Comparison of ENCODE assay signal across 1 cellular context in genomic region chr1:40979241-40980067, GRCh38.
A peak's percentile ranks its signal among the peaks of the same experiment; 100 is the strongest.
TF ChIP-seq lines count a peak whose summit lies in the region.

TSS of gene CTPS1 (plus strand) at chr1:40979696. CDS start at chr1:40983291, 3,595 bp downstream.

TF ChIP-seq in HepG2, 621 proteins besides CTCF, POLR2A, EP300 and RAD21 (continued from another document and continues in another):
- TF ChIP-seq ATF5 (CRISPR knock-in tag; IDR thresholded peaks at IDR 0.05; ENCODE audit: low read depth) (no peak), RFXAP (CRISPR knock-in tag; IDR thresholded peaks at IDR 0.05; ENCODE audit: borderline replicate concordance) (no peak), RNF219 (CRISPR knock-in tag; IDR thresholded peaks at IDR 0.05) (no peak), CSRNP2 (CRISPR knock-in tag; conservative IDR thresholded peaks at IDR 0.05; ENCODE audit: low read depth) (no peak), CBX5 (CRISPR knock-in tag; IDR thresholded peaks at IDR 0.05; ENCODE audit: borderline replicate concordance) (no peak), PRPF4 (IDR thresholded peaks at IDR 0.05; ENCODE audit: low read depth, low read length, poor library complexity, severe bottlenecking) (no peak), ATF4 (CRISPR knock-in tag; IDR thresholded peaks at IDR 0.05) (peak in 1 of 2 experiments; percentile 41; a peak in 1 of 4 replicates), ZBTB1 (CRISPR knock-in tag; IDR thresholded peaks at IDR 0.05; ENCODE audit: borderline replicate concordance) (no peak), HNF1A (IDR thresholded peaks at IDR 0.05; ENCODE audit: low read depth) (no peak), HNF1A (CRISPR knock-in tag; IDR thresholded peaks at IDR 0.05; ENCODE audit: borderline replicate concordance) (0 out of 2 replicates have a peak, but pooled peaks have one; percentile 45), ZMYM4 (CRISPR knock-in tag; IDR thresholded peaks at IDR 0.05) (peak; percentile 73), MED8 (CRISPR knock-in tag; IDR thresholded peaks at IDR 0.05; ENCODE audit: insufficient replicate concordance) (no peak), MXI1 (IDR thresholded peaks at IDR 0.05; ENCODE audit: borderline replicate concordance, low read depth, low read length) (peak; percentile 75; the same call in 1 of the 3 replicates), SIX4 (CRISPR knock-in tag; IDR thresholded peaks at IDR 0.05) (no peak), GPBP1L1 (CRISPR knock-in tag; IDR thresholded peaks at IDR 0.05) (no peak), TCF12 (IDR thresholded peaks at IDR 0.05) (no peak), TCF12 (CRISPR knock-in tag; IDR thresholded peaks at IDR 0.05) (peak; percentile 65; the same call in 1 of the 2 replicates), ZSCAN20 (CRISPR knock-in tag; IDR thresholded peaks at IDR 0.05; ENCODE audit: borderline replicate concordance) (no peak), ELF4 (CRISPR knock-in tag; IDR thresholded peaks at IDR 0.05; ENCODE audit: borderline replicate concordance) (0 out of 2 replicates have a peak, but pooled peaks have one; percentile 59), TOE1 (CRISPR knock-in tag; IDR thresholded peaks at IDR 0.05) (no peak), STAT5B (CRISPR knock-in tag; IDR thresholded peaks at IDR 0.05) (no peak), NCOR1 (IDR thresholded peaks at IDR 0.05; ENCODE audit: borderline replicate concordance, low read length) (no peak), CAMTA2 (CRISPR knock-in tag; IDR thresholded peaks at IDR 0.05; ENCODE audit: borderline replicate concordance) (no peak), AGO2 (optimal IDR thresholded peaks at IDR 0.05; ENCODE audit: low read depth, low read length) (no peak), ZNF33A (CRISPR knock-in tag; IDR thresholded peaks at IDR 0.05; ENCODE audit: borderline replicate concordance) (no peak), ZNF644 (CRISPR knock-in tag; IDR thresholded peaks at IDR 0.05; ENCODE audit: low read depth) (no peak), POLR2AphosphoS2 (IDR thresholded peaks at IDR 0.05; ENCODE audit: low read depth, low read length) (no peak), ZNF546 (CRISPR knock-in tag; conservative IDR thresholded peaks at IDR 0.05) (no peak), SKI (IDR thresholded peaks at IDR 0.05; ENCODE audit: partially characterized antibody) (peak; percentile 25), GFI1 (CRISPR knock-in tag; IDR thresholded peaks at IDR 0.05; ENCODE audit: borderline replicate concordance) (no peak), GTF2F1 (IDR thresholded peaks at IDR 0.05; ENCODE audit: low read length) (no peak), ZNF264 (CRISPR knock-in tag; IDR thresholded peaks at IDR 0.05) (no peak), ZNF136 (CRISPR knock-in tag; IDR thresholded peaks at IDR 0.05; ENCODE audit: low read depth) (no peak), PLSCR1 (CRISPR knock-in tag; IDR thresholded peaks at IDR 0.05; ENCODE audit: borderline replicate concordance) (no peak), ZNF382 (CRISPR knock-in tag; IDR thresholded peaks at IDR 0.05; ENCODE audit: borderline replicate concordance) (no peak), ZNF276 (CRISPR knock-in tag; IDR thresholded peaks at IDR 0.05; ENCODE audit: low read depth) (no peak), TERF1 (CRISPR knock-in tag; IDR thresholded peaks at IDR 0.05) (no peak), SCMH1 (CRISPR knock-in tag; IDR thresholded peaks at IDR 0.05; ENCODE audit: borderline replicate concordance) (no peak), ZNF609 (CRISPR knock-in tag; IDR thresholded peaks at IDR 0.05; ENCODE audit: borderline replicate concordance) (no peak), ZNF550 (CRISPR knock-in tag; IDR thresholded peaks at IDR 0.05; ENCODE audit: borderline replicate concordance) (0 out of 2 replicates have a peak, but pooled peaks have one; percentile 17), HOXA9 (CRISPR knock-in tag; IDR thresholded peaks at IDR 0.05; ENCODE audit: borderline replicate concordance) (peak; percentile 32; the same call in 1 of the 2 replicates)
